In genomic region chr6:160128879-160129516, GRCh38 we compare ENCODE assay signal across 1 cellular context.
TF ChIP-seq lines count a peak whose summit lies in the region.

No MANE protein-coding gene starts in this region.

TF ChIP-seq in HepG2, 621 proteins besides CTCF, POLR2A, EP300 and RAD21:
- no peak for TF ChIP-seq ZNF740 (CRISPR knock-in tag; IDR thresholded peaks at IDR 0.05)
- TF ChIP-seq XRCC5 (optimal IDR thresholded peaks at IDR 0.05; ENCODE audit: low read length): no peak
- TF ChIP-seq CAMTA2 (CRISPR knock-in tag; IDR thresholded peaks at IDR 0.05; ENCODE audit: borderline replicate concordance): 0 out of 2 replicates have a peak, but pooled peaks have one; percentile 51
- TF ChIP-seq CBX5 (CRISPR knock-in tag; IDR thresholded peaks at IDR 0.05; ENCODE audit: borderline replicate concordance): no peak
- no peak for TF ChIP-seq ZNF558 (CRISPR knock-in tag; IDR thresholded peaks at IDR 0.05; ENCODE audit: borderline replicate concordance)
- no peak for TF ChIP-seq ZSCAN12 (CRISPR knock-in tag; IDR thresholded peaks at IDR 0.05)
- TF ChIP-seq FOXO1 (CRISPR knock-in tag; IDR thresholded peaks at IDR 0.05): no peak
- TF ChIP-seq ZNF572 (CRISPR knock-in tag; IDR thresholded peaks at IDR 0.05): 0 out of 2 replicates have a peak, but pooled peaks have one; percentile 53
- no peak for TF ChIP-seq ZNF224 (CRISPR knock-in tag; IDR thresholded peaks at IDR 0.05)
- no peak for TF ChIP-seq TBL1XR1 (IDR thresholded peaks at IDR 0.05; ENCODE audit: borderline replicate concordance, low read length, partially characterized antibody)
- TF ChIP-seq HNRNPH1 (optimal IDR thresholded peaks at IDR 0.05; ENCODE audit: low read depth, low read length): no peak
- no peak for TF ChIP-seq JDP2 (CRISPR knock-in tag; IDR thresholded peaks at IDR 0.05; ENCODE audit: borderline replicate concordance)
- 0 out of 2 replicates have a peak, but pooled peaks have one; percentile 13 for TF ChIP-seq BCL3 (CRISPR knock-in tag; IDR thresholded peaks at IDR 0.05)
- TF ChIP-seq HNF1A (IDR thresholded peaks at IDR 0.05; ENCODE audit: low read depth): no peak
- TF ChIP-seq HNF1A (CRISPR knock-in tag; IDR thresholded peaks at IDR 0.05; ENCODE audit: borderline replicate concordance): no peak
- TF ChIP-seq SNAI1 (CRISPR knock-in tag; IDR thresholded peaks at IDR 0.05; ENCODE audit: borderline replicate concordance): no peak
- peak; percentile 51 for TF ChIP-seq RBM22 (optimal IDR thresholded peaks at IDR 0.05; ENCODE audit: low read length)
TF ChIP-seq in HepG2: peak in this region for 4.
